Comparison of ENCODE assay signal across 8 cellular contexts in the genomic region with DNA sequence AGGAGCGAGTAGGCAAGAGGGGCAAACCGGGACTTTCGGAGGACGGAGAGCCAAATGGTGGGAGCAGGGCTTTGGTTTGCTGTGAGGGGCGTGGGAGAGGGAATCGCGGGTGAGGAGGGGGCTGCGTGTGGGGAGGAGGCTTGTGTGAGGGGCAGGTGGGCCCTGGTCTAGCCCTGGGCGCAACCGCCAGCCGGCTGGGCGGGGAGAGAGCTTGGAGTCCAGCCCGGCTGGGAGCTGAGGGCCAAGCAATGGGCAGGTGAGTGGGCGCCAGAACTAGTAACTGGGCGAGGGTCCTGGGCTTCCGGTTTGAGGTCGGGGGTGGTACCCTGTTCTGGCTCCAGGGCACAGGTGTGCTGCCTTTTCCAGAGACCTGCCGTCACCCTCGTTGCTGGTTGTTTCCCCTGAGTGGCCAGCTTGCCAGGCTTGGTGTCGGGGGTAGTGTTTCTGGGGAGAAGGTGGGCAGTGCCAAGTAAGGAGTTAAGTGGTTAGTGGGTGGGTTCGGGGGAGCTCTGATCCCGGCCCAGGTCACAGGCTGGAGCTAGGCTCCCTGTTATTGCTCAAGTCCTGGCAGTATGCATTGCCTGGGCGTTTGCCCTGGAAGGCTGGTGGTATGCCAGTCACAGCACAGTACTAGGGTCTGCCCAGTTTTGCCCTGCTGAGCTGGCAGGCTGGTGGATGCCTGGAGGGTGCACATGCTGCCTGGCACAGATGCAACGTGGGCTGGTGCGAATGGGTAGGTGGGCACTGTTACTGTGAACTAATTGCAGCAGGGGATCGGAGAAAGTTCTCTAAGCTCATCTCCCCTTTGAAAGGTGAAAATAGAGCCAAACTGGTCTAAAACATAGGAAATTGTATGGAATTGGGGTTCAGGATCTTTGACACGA. TPM values are rescaled to one million over a fixed set of nuclear protein-coding genes. Genes with fewer than 3 reads are reported as not detected.
DNase-seq lines count a peak whose midpoint lies in the region; ATAC-seq and TF ChIP-seq lines count a peak whose summit lies in the region.

No MANE protein-coding gene starts in this region.

- H3K27ac ChIP-seq in duodenal mucosa (ENCODE audit: low read depth, low read length) = peak overlapping the region; percentile 90
- H3K27ac ChIP-seq in lung (ENCODE audit: low read depth in 1 of 2, low read length in 1 of 2) = peak overlapping the region; percentile 93 to 96

- H3K9me3 Mint-ChIP-seq in activated naive CD4-positive, alpha-beta T cell treated with anti-CD3 and anti-CD28 coated beads, Interleukin-2, amount 10 ng/mL, durations not matched to agents 7 days and 5 days = no peaks in the 10 kb centered on the region
- H3K9me3 Mint-ChIP-seq in stimulated activated naive CD8-positive, alpha-beta T cell treated with anti-CD3 and anti-CD28 coated beads, Interleukin-15, Interleukin-2, amounts not matched to agents 100 ng/mL and 50 ng/mL, for 24 hours = no peaks in the 10 kb centered on the region

- H3K4me3 ChIP-seq in duodenal mucosa (ENCODE audit: low read depth in 1 of 2, low read length in 2 of 2) (peak overlapping the region; percentile 91 to 100), lung (peak overlapping the region; percentile 96)

- peaks cover 2% of the 10 kb centered on the region for H3K36me3 Mint-ChIP-seq in activated naive CD4-positive, alpha-beta T cell treated with anti-CD3 and anti-CD28 coated beads, Interleukin-2, amount 10 ng/mL, durations not matched to agents 7 days and 5 days
- H3K36me3 Mint-ChIP-seq in T-helper 17 cell (ENCODE audit: low read depth) = peaks cover 2% of the 10 kb centered on the region
- H3K36me3 Mint-ChIP-seq in stimulated activated naive CD8-positive, alpha-beta T cell treated with anti-CD3 and anti-CD28 coated beads, Interleukin-15, Interleukin-2, amounts not matched to agents 100 ng/mL and 50 ng/mL, for 24 hours (ENCODE audit: low read depth) = peaks cover 3% of the 10 kb centered on the region

- H3K9me3 ChIP-seq in T-helper 17 cell (ENCODE audit: control insufficient read depth, low read length, poor library complexity, severe bottlenecking) (no peaks in the 10 kb centered on the region), duodenal mucosa (ENCODE audit: control insufficient read depth in 1 of 2, low read length in 2 of 2) (no peaks in the 10 kb centered on the region), lung (ENCODE audit: control insufficient read depth in 2 of 2, insufficient read depth in 1 of 2, low read length in 1 of 2) (no peaks in the 10 kb centered on the region)

- ATAC-seq in T-helper 17 cell (no peak), lung (ENCODE audit: insufficient read depth, low FRiP score) (peak; percentile 7), HG02759 (IDR thresholded peaks at IDR 0.05; ENCODE audit: unreplicated experiment) (no peak)

- H3K4me1 Mint-ChIP-seq in activated naive CD4-positive, alpha-beta T cell treated with anti-CD3 and anti-CD28 coated beads, Interleukin-2, amount 10 ng/mL, durations not matched to agents 7 days and 5 days = peaks cover 34% of the 10 kb centered on the region
- H3K4me1 Mint-ChIP-seq in T-helper 17 cell = peaks cover 38% of the 10 kb centered on the region
- peaks cover 44% of the 10 kb centered on the region for H3K4me1 Mint-ChIP-seq in stimulated activated naive CD8-positive, alpha-beta T cell treated with anti-CD3 and anti-CD28 coated beads, Interleukin-15, Interleukin-2, amounts not matched to agents 100 ng/mL and 50 ng/mL, for 24 hours (ENCODE audit: low read depth)

- 8 to 11% methylated on average over 26 to 27 of the region's 27 CpGs for WGBS in lung, 2 donors

- peak; percentile 49 for DNase-seq in activated naive CD4-positive, alpha-beta T cell treated with anti-CD3 and anti-CD28 coated beads, Interleukin-2, amount 10 ng/mL, durations not matched to agents 7 days and 5 days
- no peak for DNase-seq in activated naive CD4-positive, alpha-beta T cell treated with anti-CD3 and anti-CD28 coated beads, Interleukin-2, amount 50 U/mL, for 16 hours
- DNase-seq in T-helper 17 cell = no peak
- peak; percentile 35 for DNase-seq in lung (ENCODE audit: low spot score)
- DNase-seq in NOMO-1 (lab: John Stamatoyannopoulos, UW; ENCODE audit: unreplicated experiment in 2 of 2) = no peak

- peaks cover 4% of the 10 kb centered on the region for H3K27me3 Mint-ChIP-seq in activated naive CD4-positive, alpha-beta T cell treated with anti-CD3 and anti-CD28 coated beads, Interleukin-2, amount 10 ng/mL, durations not matched to agents 7 days and 5 days
- no peaks in the 10 kb centered on the region for H3K27me3 Mint-ChIP-seq in T-helper 17 cell
- H3K27me3 Mint-ChIP-seq in stimulated activated naive CD8-positive, alpha-beta T cell treated with anti-CD3 and anti-CD28 coated beads, Interleukin-15, Interleukin-2, amounts not matched to agents 100 ng/mL and 50 ng/mL, for 24 hours = no peaks in the 10 kb centered on the region

- peak overlapping the region; percentile 97 to 100 for H3K9ac ChIP-seq in duodenal mucosa (ENCODE audit: low read depth in 1 of 2, low read length in 2 of 2)

- no peaks in the 10 kb centered on the region for H3K27me3 ChIP-seq in duodenal mucosa (ENCODE audit: control insufficient read depth in 1 of 2, insufficient read depth in 2 of 2, low read length in 2 of 2)
- no peaks in the 10 kb centered on the region for H3K27me3 ChIP-seq in lung (ENCODE audit: control insufficient read depth, insufficient read depth)

- peak overlapping the region; percentile 97 for H3K27ac Mint-ChIP-seq in activated naive CD4-positive, alpha-beta T cell treated with anti-CD3 and anti-CD28 coated beads, Interleukin-2, amount 10 ng/mL, durations not matched to agents 7 days and 5 days
- peak overlapping the region; percentile 97 for H3K27ac Mint-ChIP-seq in T-helper 17 cell
- peak overlapping the region; percentile 98 for H3K27ac Mint-ChIP-seq in stimulated activated naive CD8-positive, alpha-beta T cell treated with anti-CD3 and anti-CD28 coated beads, Interleukin-15, Interleukin-2, amounts not matched to agents 100 ng/mL and 50 ng/mL, for 24 hours

- TF ChIP-seq CTCF in lung (IDR thresholded peaks at IDR 0.05; ENCODE audit: control extremely low read depth, extremely low read depth) = no peak

- CTCF ChIA-PET in activated naive CD4-positive, alpha-beta T cell treated with anti-CD3 and anti-CD28 coated beads, Interleukin-2, amount 10 ng/mL, durations not matched to agents 7 days and 5 days (lab: Charles Lee) = interaction anchor here (0.7 to 42.9 kb wide), 8 partner anchors 22 to 230 kb away, joined by 3 to 1049 read pairs (median 4); no protein-coding TSS in a partner anchor

- peak overlapping the region; percentile 99 for H3K4me3 Mint-ChIP-seq in activated naive CD4-positive, alpha-beta T cell treated with anti-CD3 and anti-CD28 coated beads, Interleukin-2, amount 10 ng/mL, durations not matched to agents 7 days and 5 days
- peak overlapping the region; percentile 97 for H3K4me3 Mint-ChIP-seq in T-helper 17 cell
- H3K4me3 Mint-ChIP-seq in stimulated activated naive CD8-positive, alpha-beta T cell treated with anti-CD3 and anti-CD28 coated beads, Interleukin-15, Interleukin-2, amounts not matched to agents 100 ng/mL and 50 ng/mL, for 24 hours = peak overlapping the region; percentile 98

- H3K4me1 ChIP-seq in duodenal mucosa (ENCODE audit: control insufficient read depth in 1 of 2, insufficient read depth in 2 of 2, low read length in 2 of 2) (peaks cover 32 to 40% of the 10 kb centered on the region in 2 donors), lung (ENCODE audit: control insufficient read depth in 2 of 2, insufficient read depth in 2 of 2, low read length in 2 of 2) (peaks cover 9 to 15% of the 10 kb centered on the region in 2 donors)

- H3K36me3 ChIP-seq in duodenal mucosa (ENCODE audit: control insufficient read depth in 1 of 2, insufficient read depth in 2 of 2, low read length in 2 of 2) = no peaks in the 10 kb centered on the region
- no peaks in the 10 kb centered on the region for H3K36me3 ChIP-seq in lung (ENCODE audit: control insufficient read depth in 2 of 2, insufficient read depth in 2 of 2, low read length in 2 of 2)

RNA-seq across cellular contexts. Expression of a gene that starts 0.7 kb away (rescaled TPM):
- total RNA-seq in T-helper 17 cell (10 to 100 TPM; 11.2 to 13.4 TPM), lung (10 to 100 TPM; 26.6 to 32.0 TPM)
- polyA plus RNA-seq in lung = 10 to 100 TPM in 1 of 2 donors, 1 to 10 TPM in 1; 6.4 to 10.6 TPM

RNA-seq across cellular contexts. Expression of a gene that starts 42.9 kb away (rescaled TPM):
- total RNA-seq in T-helper 17 cell = not detected
- not detected for total RNA-seq in lung
- polyA plus RNA-seq in lung = under 1 TPM in 1 of 2 donors, not detected in 1; 0.02 TPM

Comparison
In these comparisons a context has a peak if more than half of its experiments do, and no peak if none do; other contexts are left out.
1. DNase-seq: peak in activated naive CD4-positive, alpha-beta T cell treated with anti-CD3 and anti-CD28 coated beads, Interleukin-2, amount 10 ng/mL, durations not matched to agents 7 days and 5 days (single experiment) and lung (single experiment); none in activated naive CD4-positive, alpha-beta T cell treated with anti-CD3 and anti-CD28 coated beads, Interleukin-2, amount 50 U/mL, for 16 hours (single experiment), T-helper 17 cell (0 of 3) and NOMO-1 (0 of 2).
2. Peak in every context shown above with its lines, with median percentiles within 50 percentile points of each other: H3K27ac Mint-ChIP-seq and H3K4me3 Mint-ChIP-seq.